15 cellular contexts compared by ENCODE assay signal in genomic region chrX:102959471-102959870, GRCh38. TPM values are rescaled to one million over a fixed set of nuclear protein-coding genes. Genes with fewer than 3 reads are reported as not detected.
DNase-seq lines count a peak whose midpoint lies in the region; ATAC-seq and TF ChIP-seq lines count a peak whose summit lies in the region.
"Had no signal": no experiment of that assay in that cellular context is flagged by ENCODE, and none has a peak within 500 bp of the region (broad histone marks: within the 10 kb centered on the region; RNA-seq: fewer than 3 reads in every experiment).

No MANE protein-coding gene starts in this region.

- no peak overlapping the region for H2BK15ac ChIP-seq in mesenchymal stem cell (ENCODE audit: low read depth, poor library complexity, severe bottlenecking)

- no peak overlapping the region for H2BK120ac ChIP-seq in mesenchymal stem cell (ENCODE audit: low read depth, low read length)

- H3K4ac ChIP-seq in mesenchymal stem cell (ENCODE audit: low read depth in 1 of 2, low read length in 2 of 2): no peak overlapping the region

- no peaks in the 10 kb centered on the region for H3K9me3 Mint-ChIP-seq in activated naive CD4-positive, alpha-beta T cell treated with anti-CD3 and anti-CD28 coated beads, Interleukin-2, amount 50 U/mL, for 72 hours
- H3K9me3 Mint-ChIP-seq: activated naive CD8-positive, alpha-beta T cell treated with anti-CD3 and anti-CD28 coated beads, Interleukin-2, amount 10 ng/mL, durations not matched to agents 7 days and 5 days had no signal

- H4K91ac ChIP-seq in mesenchymal stem cell (ENCODE audit: low read length): no peak overlapping the region

- no peaks in the 10 kb centered on the region for H3K9me3 ChIP-seq in Loucy (ENCODE audit: insufficient read depth, low read depth, low read length)
- H3K9me3 ChIP-seq in mammary epithelial cell (replicated peaks; ENCODE audit: insufficient read depth, low read length): no peaks in the 10 kb centered on the region
- H3K9me3 ChIP-seq in mesenchymal stem cell (ENCODE audit: control insufficient read depth, low read length): no peaks in the 10 kb centered on the region
- H3K9me3 ChIP-seq: colonic mucosa, gastrocnemius medialis, tibial nerve had no signal

- H3K4me1 ChIP-seq in Loucy (ENCODE audit: insufficient read depth, low read length, poor library complexity, severe bottlenecking): peaks cover 22% of the 10 kb centered on the region
- peaks cover 6% of the 10 kb centered on the region for H3K4me1 ChIP-seq in mammary epithelial cell (ENCODE audit: insufficient read depth, low read length)
- peaks cover 11% of the 10 kb centered on the region for H3K4me1 ChIP-seq in mesenchymal stem cell (ENCODE audit: control insufficient read depth, insufficient read depth, low read depth, low read length)
- H3K4me1 ChIP-seq: colonic mucosa, gastrocnemius medialis, tibial nerve had no signal

- H3K23ac ChIP-seq in mesenchymal stem cell (ENCODE audit: low read length in 2 of 2): no peak overlapping the region

- H3K27me3 ChIP-seq in Loucy (ENCODE audit: insufficient read depth, low read length, poor library complexity, severe bottlenecking): no peaks in the 10 kb centered on the region
- H3K27me3 ChIP-seq in mammary epithelial cell (ENCODE audit: insufficient read depth, low read length): peaks cover 2% of the 10 kb centered on the region
- peaks cover 0 to 16% of the 10 kb centered on the region in 2 experiments for H3K27me3 ChIP-seq in mesenchymal stem cell (ENCODE audit: control insufficient read depth in 1 of 2, insufficient read depth in 1 of 2, low read length in 2 of 2)
- H3K27me3 ChIP-seq: colonic mucosa, gastrocnemius medialis had no signal

- H3K36me3 Mint-ChIP-seq in activated naive CD4-positive, alpha-beta T cell treated with anti-CD3 and anti-CD28 coated beads, Interleukin-2, amount 50 U/mL, for 72 hours: no peaks in the 10 kb centered on the region
- H3K36me3 Mint-ChIP-seq: activated naive CD8-positive, alpha-beta T cell treated with anti-CD3 and anti-CD28 coated beads, Interleukin-2, amount 10 ng/mL, durations not matched to agents 7 days and 5 days had no signal

- H3K27ac Mint-ChIP-seq in activated naive CD4-positive, alpha-beta T cell treated with anti-CD3 and anti-CD28 coated beads, Interleukin-2, amount 50 U/mL, for 72 hours: no peak overlapping the region
- H3K27ac Mint-ChIP-seq: activated naive CD8-positive, alpha-beta T cell treated with anti-CD3 and anti-CD28 coated beads, Interleukin-2, amount 10 ng/mL, durations not matched to agents 7 days and 5 days had no signal

- CTCF ChIA-PET in mammary epithelial cell (lab: Charles Lee; ENCODE audit: low non-redundant PET): no interaction called here

- H2BK5ac ChIP-seq in mesenchymal stem cell (ENCODE audit: low read depth, low read length, poor library complexity, severe bottlenecking): no peak overlapping the region

- no peak overlapping the region for H2AK5ac ChIP-seq in mesenchymal stem cell (ENCODE audit: low read length, severe bottlenecking)

- ATAC-seq in activated naive CD4-positive, alpha-beta T cell treated with anti-CD3 and anti-CD28 coated beads, Interleukin-2, amount 50 U/mL, for 72 hours: no peak
- ATAC-seq: gastrocnemius medialis had no signal

- 25% methylated on average over 2 of the region's 4 CpGs for WGBS in mammary epithelial cell (ENCODE audit: low coverage, missing lambda C conversion rate)
- 93% methylated on average over 2 of the region's 4 CpGs for WGBS in mesenchymal stem cell

- dilution Hi-C loops in mammary epithelial cell (cut with HindIII; ENCODE audit: low sequenced_read_pairs): no loop called here

- no peak overlapping the region for H2BK12ac ChIP-seq in mesenchymal stem cell (ENCODE audit: low read length in 2 of 2)

- H3K27ac ChIP-seq in mammary epithelial cell (ENCODE audit: insufficient read depth, low read depth, low read length) (no peak overlapping the region), mesenchymal stem cell (ENCODE audit: low read length, poor library complexity, severe bottlenecking) (no peak overlapping the region)
- H3K27ac ChIP-seq: colonic mucosa, gastrocnemius medialis, tibial nerve had no signal

- TF ChIP-seq CTCF in Loucy (conservative IDR thresholded peaks at IDR 0.05; ENCODE audit: low read length) (no peak), mammary epithelial cell (conservative IDR thresholded peaks at IDR 0.05 in 1 of 2, IDR thresholded peaks at IDR 0.05 in 1 of 2; ENCODE audit: extremely low read depth in 1 of 2, insufficient read depth in 1 of 2, low read depth in 1 of 2, low read length in 2 of 2) (no peak)

- no peak overlapping the region for H4K8ac ChIP-seq in mesenchymal stem cell (ENCODE audit: low read length)

- peak overlapping the region in 1 of 2 experiments; percentile 40 for H3K18ac ChIP-seq in mesenchymal stem cell (ENCODE audit: low read depth in 1 of 2, low read length in 2 of 2)

- H3K4me3 ChIP-seq in Loucy (ENCODE audit: low read length, poor library complexity, severe bottlenecking) (peak overlapping the region; percentile 33), mammary epithelial cell (replicated peaks in 1 of 3; ENCODE audit: insufficient read depth in 1 of 3, low read depth in 2 of 3, low read length in 3 of 3) (no peak overlapping the region), mesenchymal stem cell (ENCODE audit: insufficient read depth in 1 of 2, low read depth in 1 of 2, low read length in 2 of 2) (no peak overlapping the region)
- H3K4me3 ChIP-seq: colonic mucosa, gastrocnemius medialis, tibial nerve had no signal

- no peak overlapping the region for H3K14ac ChIP-seq in mesenchymal stem cell (ENCODE audit: low read length in 2 of 2)

- H3K36me3 ChIP-seq in Loucy (ENCODE audit: insufficient read depth, low read length): no peaks in the 10 kb centered on the region
- no peaks in the 10 kb centered on the region for H3K36me3 ChIP-seq in mammary epithelial cell (ENCODE audit: insufficient read depth, low read length)
- no peaks in the 10 kb centered on the region for H3K36me3 ChIP-seq in mesenchymal stem cell (ENCODE audit: control insufficient read depth in 1 of 2, insufficient read depth in 2 of 2, low read depth in 1 of 2, low read length in 2 of 2)
- H3K36me3 ChIP-seq: colonic mucosa, gastrocnemius medialis, tibial nerve had no signal

- H3K79me2 ChIP-seq in Loucy (ENCODE audit: insufficient read depth, low read length): no peaks in the 10 kb centered on the region
- no peaks in the 10 kb centered on the region for H3K79me2 ChIP-seq in mammary epithelial cell (ENCODE audit: insufficient read depth, low read length)

- DNase-seq in COLO829 (ENCODE audit: low spot score) (peak; percentile 4), mammary epithelial cell (peak; percentile 65), mesenchymal stem cell (peak; percentile 74), NCI-H1092 (lab: John Stamatoyannopoulos, UW) (no peak), NCI-H1417 (lab: John Stamatoyannopoulos, UW) (no peak)
- DNase-seq in effector CD8-positive, alpha-beta T cell (lab: John Stamatoyannopoulos, UW): no peak
- DNase-seq in activated naive CD4-positive, alpha-beta T cell treated with anti-CD3 and anti-CD28 coated beads, Interleukin-2, amount 50 U/mL, for 72 hours (ENCODE audit: low spot score in 2 of 2): no peak
- DNase-seq: activated naive CD8-positive, alpha-beta T cell treated with anti-CD3 and anti-CD28 coated beads, Interleukin-2, amount 10 ng/mL, durations not matched to agents 7 days and 5 days; colonic mucosa; DND-41; gastrocnemius medialis; stimulated activated CD4-positive, alpha-beta T cell treated with anti-CD3 and anti-CD28 coated beads, Interleukin-1b, Interleukin-23, amount 100 ng/mL, for 48 hours; stimulated activated CD8-positive, alpha-beta memory T cell treated with anti-CD3 and anti-CD28 coated beads, Interleukin-4, amount 100 ng/mL, for 48 hours had no signal

- H4K20me1 ChIP-seq in Loucy (ENCODE audit: insufficient read depth, low read length, poor library complexity, severe bottlenecking): no peaks in the 10 kb centered on the region
- no peaks in the 10 kb centered on the region for H4K20me1 ChIP-seq in mammary epithelial cell (ENCODE audit: insufficient read depth, low read length)

- H3K4me2 ChIP-seq in Loucy (ENCODE audit: low read depth, low read length, poor library complexity, severe bottlenecking) (peak overlapping the region; percentile 62), mammary epithelial cell (ENCODE audit: insufficient read depth, low read depth, low read length) (no peak overlapping the region), mesenchymal stem cell (ENCODE audit: low read length, poor library complexity, severe bottlenecking) (no peak overlapping the region)

- no peaks in the 10 kb centered on the region for H3K79me1 ChIP-seq in mesenchymal stem cell (replicated peaks; ENCODE audit: low read length, poor library complexity, severe bottlenecking)

- H3K9ac ChIP-seq in Loucy (ENCODE audit: low read depth, low read length, poor library complexity, severe bottlenecking): peak overlapping the region; percentile 67
- no peak overlapping the region for H3K9ac ChIP-seq in mammary epithelial cell (ENCODE audit: insufficient read depth, low read length)
- H3K9ac ChIP-seq in mesenchymal stem cell (ENCODE audit: low read length): no peak overlapping the region

- no TSS peak for BruUV-seq in mammary epithelial cell (replicated peaks; lab: Mats Ljungman, UMichigan)

- no peak overlapping the region; the same call in 1 of the 2 replicates for H2AFZ ChIP-seq in Loucy (ENCODE audit: low read length)
- H2AFZ ChIP-seq in mammary epithelial cell (ENCODE audit: low read depth, low read length): no peak overlapping the region
- H2AFZ ChIP-seq in mesenchymal stem cell (ENCODE audit: low read depth, low read length): no peak overlapping the region

- H3F3A ChIP-seq in Loucy (ENCODE audit: low read depth): no peaks in the 10 kb centered on the region

- in situ Hi-C loops in mammary epithelial cell (cut with MboI; ENCODE audit: low sequenced_read_pairs in 2 of 2): loop anchor here in 1 of 2 donors (10.0 kb wide), 1 partner anchor 215 kb away; no protein-coding TSS in a partner anchor

- no peaks in the 10 kb centered on the region for H3K9me2 ChIP-seq in Loucy (replicated peaks; ENCODE audit: low read depth, low read length)

- intact Hi-C loops in mammary epithelial cell (cut with micrococcal nuclease): loop anchor here (2.0 kb wide), 2 partner anchors 17 to 199 kb away; no protein-coding TSS in a partner anchor

RNA-seq across cellular contexts. Expression of gene RAB40AL, which starts 22.4 kb away (rescaled TPM):
- 1 to 10 TPM in 1 of 2 donors, under 1 TPM in 1; 0.56 to 1.3 TPM for total RNA-seq in mammary epithelial cell
- polyA plus RNA-seq in mammary epithelial cell: 0.12 TPM
- polyA minus RNA-seq in mammary epithelial cell: not detected
- polyA plus RNA-seq in mesenchymal stem cell (2013, experiment 1 of 2): 0.06 TPM
- not detected for polyA plus RNA-seq in mesenchymal stem cell (2013, experiment 2 of 2)
- under 1 TPM in 1 of 2 donors, not detected in 1; 0.60 TPM for total RNA-seq in activated naive CD4-positive, alpha-beta T cell treated with anti-CD3 and anti-CD28 coated beads, Interleukin-2, amount 50 U/mL, for 72 hours

Comparison
In these comparisons a context has a peak if more than half of its experiments do, and no peak if none do; other contexts are left out.
1. DNase-seq: peak in COLO829 (single experiment), mammary epithelial cell (single experiment) and mesenchymal stem cell (single experiment); none in NCI-H1092 (single experiment), effector CD8-positive, alpha-beta T cell (single experiment), NCI-H1417 (0 of 3) and activated naive CD4-positive, alpha-beta T cell treated with anti-CD3 and anti-CD28 coated beads, Interleukin-2, amount 50 U/mL, for 72 hours (0 of 2).